11 cellular contexts compared by ENCODE assay signal in the genomic region with DNA sequence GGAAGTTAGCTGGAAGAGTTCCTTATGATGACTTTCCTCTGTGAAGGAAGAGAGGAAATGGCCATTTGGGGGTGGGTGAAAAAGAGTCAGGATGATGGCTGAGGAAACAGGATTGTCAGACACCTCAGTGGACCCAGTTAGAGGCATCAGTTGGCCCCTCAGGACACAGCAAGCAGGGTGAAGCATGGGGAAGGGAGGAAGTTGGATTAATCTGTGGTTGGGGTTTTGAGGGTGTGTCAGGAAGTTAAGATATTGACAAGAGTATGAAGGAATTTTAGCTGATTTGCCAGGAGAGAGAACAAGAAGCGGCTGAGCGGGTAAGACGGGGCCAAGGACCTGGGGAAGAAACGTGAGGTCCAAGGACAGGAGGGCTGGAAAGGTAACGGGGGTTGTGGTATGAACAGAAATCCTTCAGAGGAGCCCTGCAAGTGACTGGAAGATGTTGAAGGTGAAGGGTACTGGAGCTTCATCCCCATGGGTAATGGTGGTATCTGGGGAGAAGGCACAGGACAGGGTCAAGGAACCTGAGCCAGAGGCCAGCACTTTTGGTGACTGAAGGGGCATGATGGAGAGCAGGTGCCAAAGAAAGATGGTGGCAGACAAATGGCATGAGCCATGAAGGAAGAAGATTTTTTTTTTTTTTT. TPM values are rescaled to one million over a fixed set of nuclear protein-coding genes. Genes with fewer than 3 reads are reported as not detected.
DNase-seq lines count a peak whose midpoint lies in the region; ATAC-seq and TF ChIP-seq lines count a peak whose summit lies in the region.
"Had no signal": no experiment of that assay in that cellular context is flagged by ENCODE, and none has a peak within 500 bp of the region (broad histone marks: within the 10 kb centered on the region; RNA-seq: fewer than 3 reads in every experiment).

No MANE protein-coding gene starts in this region.

- WGBS in HUES64 = 94% methylated on average over 5 of the region's 5 CpGs

- TF ChIP-seq POLR2A in GM18505 (IDR thresholded peaks at IDR 0.05; ENCODE audit: borderline replicate concordance, extremely low read depth, insufficient read depth, insufficient read length) = no peak

- H3K9me3 ChIP-seq in CD4-positive, CD25-positive, alpha-beta regulatory T cell (ENCODE audit: control insufficient read depth in 2 of 2, low read length in 2 of 2) = no peaks in the 10 kb centered on the region
- H3K9me3 ChIP-seq in HUES64 (ENCODE audit: insufficient read depth, low read depth, low read length) = no peaks in the 10 kb centered on the region

- H3K9ac ChIP-seq in HUES64 (ENCODE audit: low read depth, low read length) = no peak overlapping the region

- no peak for DNase-seq in CD4-positive, CD25-positive, alpha-beta regulatory T cell
- DNase-seq in naive thymus-derived CD8-positive, alpha-beta T cell = no peak
- no peak for DNase-seq in activated effector memory CD4-positive, alpha-beta T cell treated with anti-CD3 and anti-CD28 coated beads, Interleukin-2, amount 50 U/mL, for 16 hours
- DNase-seq in HK-2 (ENCODE audit: unreplicated experiment) = no peak
- no peak for DNase-seq in COR-L47 (lab: John Stamatoyannopoulos, UW)
- DNase-seq: NCI-H1436 treated with DMSO at 0.1 percent for 48 hours; SHP77; stimulated activated naive CD4-positive, alpha-beta T cell had no signal

- no peak for ATAC-seq in CD4-positive, CD25-positive, alpha-beta regulatory T cell (ENCODE audit: low read depth in 2 of 2)
- no peak for ATAC-seq in activated T-helper 17 cell treated with anti-CD3 and anti-CD28 coated beads, Interleukin-2, amount 50 U/mL, for 72 hours (replicated peaks)
- no peak for ATAC-seq in naive thymus-derived CD8-positive, alpha-beta T cell
- no peak for ATAC-seq in GM18505 (IDR thresholded peaks at IDR 0.05; ENCODE audit: unreplicated experiment)

- H3K9me3 Mint-ChIP-seq in CD4-positive, CD25-positive, alpha-beta regulatory T cell = peaks cover 0 to 3% (median 0%) of the 10 kb centered on the region in 7 donors
- no peaks in the 10 kb centered on the region for H3K9me3 Mint-ChIP-seq in activated T-helper 17 cell treated with anti-CD3 and anti-CD28 coated beads, Interleukin-2, amount 50 U/mL, for 72 hours
- H3K9me3 Mint-ChIP-seq in naive thymus-derived CD8-positive, alpha-beta T cell = no peaks in the 10 kb centered on the region

- peaks cover 9% of the 10 kb centered on the region for H3K36me3 ChIP-seq in CD4-positive, CD25-positive, alpha-beta regulatory T cell (ENCODE audit: control insufficient read depth, insufficient read depth, low read length)
- peaks cover 21% of the 10 kb centered on the region for H3K36me3 ChIP-seq in HUES64 (ENCODE audit: insufficient read depth, low read length)

- H3K4me1 ChIP-seq in CD4-positive, CD25-positive, alpha-beta regulatory T cell (ENCODE audit: control insufficient read depth, insufficient read depth, low read length, poor library complexity, severe bottlenecking) = peaks cover 35% of the 10 kb centered on the region
- H3K4me1 ChIP-seq in HUES64 (ENCODE audit: insufficient read depth, low read length) = peaks cover 17% of the 10 kb centered on the region

- H3K4me1 Mint-ChIP-seq in CD4-positive, CD25-positive, alpha-beta regulatory T cell = peaks cover 24 to 68% (median 52%) of the 10 kb centered on the region in 4 donors
- H3K4me1 Mint-ChIP-seq in activated T-helper 17 cell treated with anti-CD3 and anti-CD28 coated beads, Interleukin-2, amount 50 U/mL, for 72 hours = peaks cover 28% of the 10 kb centered on the region
- peaks cover 31 to 54% (median 52%) of the 10 kb centered on the region in 4 donors for H3K4me1 Mint-ChIP-seq in naive thymus-derived CD8-positive, alpha-beta T cell

- POLR2A ChIA-PET in naive thymus-derived CD8-positive, alpha-beta T cell (lab: Charles Lee) = interaction anchor here (0.7 kb wide), 1 partner anchor 74 kb away, joined by 3 read pairs; no protein-coding TSS in a partner anchor

- peak overlapping the region; percentile 4 for H3K4me3 ChIP-seq in CD4-positive, CD25-positive, alpha-beta regulatory T cell (ENCODE audit: low read depth, low read length)
- H3K4me3 ChIP-seq in HUES64 (ENCODE audit: low read length) = peak overlapping the region; percentile 4; the same call in 1 of the 2 replicates

- no peaks in the 10 kb centered on the region for H3K27me3 ChIP-seq in CD4-positive, CD25-positive, alpha-beta regulatory T cell (ENCODE audit: control insufficient read depth, insufficient read depth, low read length)
- no peaks in the 10 kb centered on the region for H3K27me3 ChIP-seq in HUES64 (ENCODE audit: insufficient read depth, low read length)

- peak overlapping the region; percentile 17 for H3K27ac ChIP-seq in CD4-positive, CD25-positive, alpha-beta regulatory T cell (ENCODE audit: insufficient read depth, low read length, poor library complexity, severe bottlenecking)
- H3K27ac ChIP-seq in HUES64 (ENCODE audit: low read depth, low read length) = no peak overlapping the region

- no peaks in the 10 kb centered on the region for H3K27me3 Mint-ChIP-seq in CD4-positive, CD25-positive, alpha-beta regulatory T cell
- no peaks in the 10 kb centered on the region for H3K27me3 Mint-ChIP-seq in activated T-helper 17 cell treated with anti-CD3 and anti-CD28 coated beads, Interleukin-2, amount 50 U/mL, for 72 hours
- H3K27me3 Mint-ChIP-seq in naive thymus-derived CD8-positive, alpha-beta T cell = no peaks in the 10 kb centered on the region

- peak overlapping the region in 3 of 4 donors; percentile 50 to 100 (median 67) for H3K4me3 Mint-ChIP-seq in CD4-positive, CD25-positive, alpha-beta regulatory T cell
- H3K4me3 Mint-ChIP-seq in activated T-helper 17 cell treated with anti-CD3 and anti-CD28 coated beads, Interleukin-2, amount 50 U/mL, for 72 hours = peak overlapping the region; percentile 88
- H3K4me3 Mint-ChIP-seq in naive thymus-derived CD8-positive, alpha-beta T cell = peak overlapping the region; percentile 0 to 74 (median 50)

- peaks cover 17% of the 10 kb centered on the region for H3K36me3 Mint-ChIP-seq in CD4-positive, CD25-positive, alpha-beta regulatory T cell
- H3K36me3 Mint-ChIP-seq in activated T-helper 17 cell treated with anti-CD3 and anti-CD28 coated beads, Interleukin-2, amount 50 U/mL, for 72 hours (ENCODE audit: low read depth) = peaks cover 61% of the 10 kb centered on the region
- H3K36me3 Mint-ChIP-seq in naive thymus-derived CD8-positive, alpha-beta T cell = peaks cover 0 to 24% (median 3%) of the 10 kb centered on the region in 3 donors

- peak overlapping the region; percentile 58 to 90 (median 77) for H3K27ac Mint-ChIP-seq in CD4-positive, CD25-positive, alpha-beta regulatory T cell
- peak overlapping the region; percentile 99 for H3K27ac Mint-ChIP-seq in activated T-helper 17 cell treated with anti-CD3 and anti-CD28 coated beads, Interleukin-2, amount 50 U/mL, for 72 hours
- H3K27ac Mint-ChIP-seq in naive thymus-derived CD8-positive, alpha-beta T cell = peak overlapping the region; percentile 24 to 98 (median 84)

RNA-seq across cellular contexts. Expression of a gene that starts 2.7 kb away (rescaled TPM):
- 4.5 TPM for total RNA-seq in CD4-positive, CD25-positive, alpha-beta regulatory T cell
- polyA plus RNA-seq in CD4-positive, CD25-positive, alpha-beta regulatory T cell = 10 to 100 TPM; 19.2 to 27.9 (median 23.0) TPM
- polyA plus RNA-seq in HUES64 (2013, experiment 1 of 2) = 47.5 TPM
- 56.9 TPM for polyA plus RNA-seq in HUES64 (2013, experiment 2 of 2)
- 10 to 100 TPM in 1 of 2 donors, 1 to 10 TPM in 1; 7.9 to 12.0 TPM for total RNA-seq in activated T-helper 17 cell treated with anti-CD3 and anti-CD28 coated beads, Interleukin-2, amount 50 U/mL, for 72 hours
- 10 to 100 TPM in 1 of 2 experiments, 1 to 10 TPM in 1; 9.7 to 13.4 TPM for total RNA-seq in naive thymus-derived CD8-positive, alpha-beta T cell
- 10 to 100 TPM; 29.1 to 35.1 (median 29.4) TPM for polyA plus RNA-seq in naive thymus-derived CD8-positive, alpha-beta T cell

RNA-seq across cellular contexts. Expression of a gene that starts 5.5 kb away (rescaled TPM):
- total RNA-seq in CD4-positive, CD25-positive, alpha-beta regulatory T cell = 3.7 TPM
- polyA plus RNA-seq in CD4-positive, CD25-positive, alpha-beta regulatory T cell = under 1 TPM in 1 of 4 donors, not detected in 3; 0.81 TPM
- polyA plus RNA-seq in HUES64 (2013, experiment 1 of 2) = 301 TPM
- 314 TPM for polyA plus RNA-seq in HUES64 (2013, experiment 2 of 2)
- 10 to 100 TPM; 23.3 to 54.7 TPM for total RNA-seq in activated T-helper 17 cell treated with anti-CD3 and anti-CD28 coated beads, Interleukin-2, amount 50 U/mL, for 72 hours
- total RNA-seq in naive thymus-derived CD8-positive, alpha-beta T cell = 1 to 10 TPM; 2.3 to 3.5 TPM
- polyA plus RNA-seq in naive thymus-derived CD8-positive, alpha-beta T cell = under 1 TPM in 2 of 3 donors, not detected in 1; 0.28 to 0.34 TPM

RNA-seq across cellular contexts. Expression of a gene that starts 44.0 kb away (rescaled TPM):
- total RNA-seq in CD4-positive, CD25-positive, alpha-beta regulatory T cell = 0.42 TPM
- not detected for polyA plus RNA-seq in CD4-positive, CD25-positive, alpha-beta regulatory T cell
- polyA plus RNA-seq in HUES64 (2013, experiment 1 of 2) = 0.15 TPM
- polyA plus RNA-seq in HUES64 (2013, experiment 2 of 2) = 0.32 TPM
- total RNA-seq in activated T-helper 17 cell treated with anti-CD3 and anti-CD28 coated beads, Interleukin-2, amount 50 U/mL, for 72 hours = under 1 TPM; 0.19 to 0.26 TPM
- 1 to 10 TPM; 6.1 to 9.8 TPM for total RNA-seq in naive thymus-derived CD8-positive, alpha-beta T cell
- polyA plus RNA-seq in naive thymus-derived CD8-positive, alpha-beta T cell = not detected
